ENCODE assay signal across 16 cellular contexts in genomic region chr20:53365676-53366075, GRCh38.
DNase-seq lines count a peak whose midpoint lies in the region; TF ChIP-seq lines count a peak whose summit lies in the region.
"Had no signal": no experiment of that assay in that cellular context is flagged by ENCODE, and none has a peak within 500 bp of the region (broad histone marks: within the 10 kb centered on the region; RNA-seq: fewer than 3 reads in every experiment).

No MANE protein-coding gene starts in this region.

- peaks cover 66% of the 10 kb centered on the region for H3K4me1 Mint-ChIP-seq in neural progenitor cell
- H3K4me1 Mint-ChIP-seq: B cell had no signal

- H3K9me3 Mint-ChIP-seq in neural progenitor cell, result peaks cover 2% of the 10 kb centered on the region
- H3K9me3 Mint-ChIP-seq: CD4-positive, alpha-beta T cell; H9 had no signal

- no peaks in the 10 kb centered on the region for H3K9me3 ChIP-seq in neural progenitor cell (ENCODE audit: low read depth)

- peaks cover 14% of the 10 kb centered on the region for H3F3A ChIP-seq in neural progenitor cell (ENCODE audit: low read depth)

- H3K36me3 ChIP-seq in neural progenitor cell, result no peaks in the 10 kb centered on the region

- DNase-seq in NCI-H2196 (lab: John Stamatoyannopoulos, UW; ENCODE audit: unreplicated experiment), result peak; percentile 50
- no peak for DNase-seq in NCI-H2196 treated with DMSO at 0.1 percent for 48 hours (lab: John Stamatoyannopoulos, UW; ENCODE audit: unreplicated experiment)
- DNase-seq in NCI-H2029 (lab: John Stamatoyannopoulos, UW), result peak; percentile 58
- DNase-seq in NCI-H69 (lab: John Stamatoyannopoulos, UW), result peak; percentile 54
- no peak for DNase-seq in neural progenitor cell (ENCODE audit: low spot score)
- no peak for DNase-seq in medulla oblongata (ENCODE audit: extremely low spot score)
- no peak for DNase-seq in effector CD4-positive, alpha-beta T cell
- DNase-seq: C1 segment of cervical spinal cord; Calu3; CD4-positive, alpha-beta T cell; DMS 273 treated with DMSO at 0.1 percent for 48 hours; DMS79 treated with DMSO at 0.1 percent for 48 hours; EL; GOT3; H9 had no signal

- H4K20me1 ChIP-seq in neural progenitor cell (ENCODE audit: low read depth), result no peaks in the 10 kb centered on the region

- no peak for TF ChIP-seq CTCF in neural progenitor cell (IDR thresholded peaks at IDR 0.05)

- no peaks in the 10 kb centered on the region for H3K27me3 ChIP-seq in neural progenitor cell

- H3K9ac ChIP-seq in neural progenitor cell, result no peak overlapping the region

- H3K4me3 Mint-ChIP-seq in neural progenitor cell, result no peak overlapping the region
- H3K4me3 Mint-ChIP-seq: B cell; CD4-positive, alpha-beta T cell; H9 had no signal

- H3K27ac Mint-ChIP-seq in neural progenitor cell, result peak overlapping the region; percentile 28
- H3K27ac Mint-ChIP-seq: B cell; CD4-positive, alpha-beta T cell; H9 had no signal

- H3K4me2 ChIP-seq in neural progenitor cell, result peak overlapping the region; percentile 32

- peaks cover 12% of the 10 kb centered on the region for H3K27me3 Mint-ChIP-seq in neural progenitor cell (ENCODE audit: insufficient read depth, low read depth)
- H3K27me3 Mint-ChIP-seq: CD4-positive, alpha-beta T cell had no signal

- H3K27ac ChIP-seq in neural progenitor cell, result no peak overlapping the region

- H3K36me3 Mint-ChIP-seq in neural progenitor cell, result no peaks in the 10 kb centered on the region

- no peak overlapping the region for H2AFZ ChIP-seq in neural progenitor cell (replicated peaks)

- peaks cover 18% of the 10 kb centered on the region for H3K4me1 ChIP-seq in neural progenitor cell

- no peaks in the 10 kb centered on the region for H3K79me2 ChIP-seq in neural progenitor cell (ENCODE audit: low read depth)

- no peak overlapping the region for H3K4me3 ChIP-seq in neural progenitor cell

Comparison
In these comparisons a context has a peak if more than half of its experiments do, and no peak if none do; other contexts are left out.
1. DNase-seq: peak in NCI-H2196 (single experiment), NCI-H2029 (single experiment) and NCI-H69 (single experiment); none in NCI-H2196 treated with DMSO at 0.1 percent for 48 hours (single experiment), neural progenitor cell (single experiment), medulla oblongata (single experiment) and effector CD4-positive, alpha-beta T cell (single experiment).